9 cellular contexts compared by ENCODE assay signal in genomic region chr20:62816031-62816878, GRCh38. TPM values are rescaled to one million over a fixed set of nuclear protein-coding genes. Genes with fewer than 3 reads are reported as not detected.
A peak's percentile ranks its signal among the peaks of the same experiment; 100 is the strongest.
DNase-seq lines count a peak whose midpoint lies in the region; ATAC-seq, FAIRE-seq and TF ChIP-seq lines count a peak whose summit lies in the region.
"Had no signal": no experiment of that assay in that cellular context is flagged by ENCODE, and none has a peak within 500 bp of the region (broad histone marks: within the 10 kb centered on the region; RNA-seq: fewer than 3 reads in every experiment).

No MANE protein-coding gene starts in this region.

- no peaks in the 10 kb centered on the region for H3K9me1 ChIP-seq in keratinocyte (ENCODE audit: control insufficient read depth, extremely low read depth, insufficient read depth, low read length)

- POLR2A ChIA-PET in activated B cell treated with CpG ODN at 0.5 μM for 24 hours (lab: Charles Lee), result interaction anchor here (0.7 to 1.7 kb wide), 4 partner anchors 9 to 165 kb away, joined by 4 to 9 read pairs (median 4); no protein-coding TSS in a partner anchor

- peaks cover 23% of the 10 kb centered on the region for H3K27me3 Mint-ChIP-seq in activated B cell treated with CpG ODN at 0.5 μM for 24 hours
- peaks cover 16% of the 10 kb centered on the region for H3K27me3 Mint-ChIP-seq in type B pancreatic cell

- H3K27ac Mint-ChIP-seq in activated B cell treated with CpG ODN at 0.5 μM for 24 hours (no peak overlapping the region), type B pancreatic cell (peak overlapping the region; percentile 85)

- no peak for FAIRE-seq in keratinocyte (lab: Jason Lieb, UNC)

- CTCF ChIA-PET in activated B cell treated with CpG ODN at 0.5 μM for 24 hours (lab: Charles Lee), result no interaction called here

- H3K4me1 ChIP-seq in cardiac muscle cell (ENCODE audit: low read depth) (peaks cover 3% of the 10 kb centered on the region), keratinocyte (ENCODE audit: control insufficient read depth, extremely low read depth, insufficient read depth, low read length) (peaks cover 21% of the 10 kb centered on the region)

- H3K4me3 ChIP-seq in cardiac muscle cell (peak overlapping the region; percentile 24), keratinocyte (ENCODE audit: control insufficient read depth in 2 of 3, extremely low read depth in 1 of 3, insufficient read depth in 2 of 3, low read depth in 1 of 3, low read length in 3 of 3) (peak overlapping the region; percentile 8 to 38 (median 14))

- H3K36me3 ChIP-seq in cardiac muscle cell (peaks cover 4% of the 10 kb centered on the region), keratinocyte (ENCODE audit: control insufficient read depth in 2 of 2, extremely low read depth in 1 of 2, insufficient read depth in 2 of 2, low read length in 2 of 2) (peaks cover 0 to 10% of the 10 kb centered on the region in 2 experiments)

- H3K4me3 Mint-ChIP-seq in activated B cell treated with CpG ODN at 0.5 μM for 24 hours (peak overlapping the region; percentile 64), type B pancreatic cell (peak overlapping the region; percentile 82)

- no peak overlapping the region for H2AFZ ChIP-seq in keratinocyte (ENCODE audit: control insufficient read depth, low read length)

- dilution Hi-C loops in keratinocyte (cut with MboI; ENCODE audit: extremely low pct_ligation_motif_present, low sequenced_read_pairs), result no loop called here

- peaks cover 13% of the 10 kb centered on the region for H3K36me3 Mint-ChIP-seq in activated B cell treated with CpG ODN at 0.5 μM for 24 hours (ENCODE audit: low read depth)
- H3K36me3 Mint-ChIP-seq in type B pancreatic cell, result no peaks in the 10 kb centered on the region

- intact Hi-C loops in left ventricle myocardium superior (cut with micrococcal nuclease) (no loop called here), activated B cell treated with CpG ODN at 0.5 μM for 24 hours (cut with micrococcal nuclease) (no loop called here)

- TF ChIP-seq CTCF in cardiac muscle cell (IDR thresholded peaks at IDR 0.05; ENCODE audit: low read depth, low read length) (no peak), activated B cell treated with CpG ODN at 0.5 μM for 24 hours (IDR thresholded peaks at IDR 0.05) (no peak), keratinocyte (optimal IDR thresholded peaks at IDR 0.05 in 1 of 3, IDR thresholded peaks at IDR 0.05 in 1 of 3, conservative IDR thresholded peaks at IDR 0.05 in 1 of 3; ENCODE audit: extremely low read depth in 1 of 3, insufficient read depth in 2 of 3, low read length in 3 of 3) (no peak), type B pancreatic cell (conservative IDR thresholded peaks at IDR 0.05) (no peak)

- no peak overlapping the region for H3K27ac ChIP-seq in cardiac muscle cell
- H3K27ac ChIP-seq in keratinocyte (ENCODE audit: control insufficient read depth, insufficient read depth, low read length), result no peak overlapping the region

- DNase-seq in cardiac muscle cell (ENCODE audit: low read depth in 1 of 2, low spot score in 1 of 2) (peak in 1 of 2 donors; percentile 46), left ventricle myocardium superior (no peak), activated B cell treated with CpG ODN at 0.5 μM for 24 hours (no peak), keratinocyte (ENCODE audit: low read depth, low spot score) (no peak), type B pancreatic cell (ENCODE audit: extremely low spot score, unreplicated experiment) (no peak), SW480 (ENCODE audit: low spot score) (no peak)
- DNase-seq: HCEC 1CT had no signal

- H3K79me2 ChIP-seq in keratinocyte (ENCODE audit: control insufficient read depth, insufficient read depth, low read length), result no peaks in the 10 kb centered on the region

- H3K27me3 ChIP-seq in cardiac muscle cell (peaks cover 26% of the 10 kb centered on the region), keratinocyte (ENCODE audit: control insufficient read depth, extremely low read depth, insufficient read depth, low read length) (peaks cover 39% of the 10 kb centered on the region)

- ATAC-seq in left ventricle myocardium superior (no peak), activated B cell treated with CpG ODN at 0.5 μM for 24 hours (ENCODE audit: low read depth) (peak; percentile 26), GM21526 (IDR thresholded peaks at IDR 0.05; ENCODE audit: low FRiP score, unreplicated experiment) (no peak), GM18519 (IDR thresholded peaks at IDR 0.05; ENCODE audit: low FRiP score, unreplicated experiment) (no peak)

- H3K9ac ChIP-seq in keratinocyte (ENCODE audit: control insufficient read depth, extremely low read depth, insufficient read depth, low read length), result peak overlapping the region; percentile 22

- peaks cover 4% of the 10 kb centered on the region for H4K20me1 ChIP-seq in keratinocyte (ENCODE audit: control insufficient read depth, extremely low read depth, insufficient read depth, low read length)

- H3K9me3 Mint-ChIP-seq in activated B cell treated with CpG ODN at 0.5 μM for 24 hours, result no peaks in the 10 kb centered on the region
- H3K9me3 Mint-ChIP-seq in type B pancreatic cell, result no peaks in the 10 kb centered on the region

- no peaks in the 10 kb centered on the region for H3K9me3 ChIP-seq in cardiac muscle cell (ENCODE audit: low read depth)
- H3K9me3 ChIP-seq in keratinocyte (ENCODE audit: control insufficient read depth, low read depth, low read length), result no peaks in the 10 kb centered on the region

- peak overlapping the region; percentile 64 for H3K4me2 ChIP-seq in keratinocyte (ENCODE audit: control insufficient read depth, extremely low read depth, insufficient read depth, low read depth, low read length)

- H3K4me1 Mint-ChIP-seq in activated B cell treated with CpG ODN at 0.5 μM for 24 hours, result peaks cover 16% of the 10 kb centered on the region
- H3K4me1 Mint-ChIP-seq in type B pancreatic cell (ENCODE audit: unreplicated experiment), result peaks cover 8% of the 10 kb centered on the region

RNA-seq across cellular contexts. Expression of gene COL9A3, which starts 0.6 kb away (rescaled TPM):
- total RNA-seq in cardiac muscle cell (7.9 and 10.3 TPM in 2 replicates), left ventricle myocardium superior (2.9 TPM), activated B cell treated with CpG ODN at 0.5 μM for 24 hours (33.2 and 37.6 TPM in 2 replicates), type B pancreatic cell (ENCODE audit: low replicate concordance) (8.8 and 21.2 TPM in 2 replicates)
- polyA plus RNA-seq in cardiac muscle cell (6.4 and 12.3 TPM in 2 replicates), keratinocyte (2.7 to 4.8 TPM (median 3.6 TPM) in 3 replicates)
- 0.36 TPM for polyA plus RNA-seq in keratinocyte (2011; ENCODE audit: low read depth)
- polyA plus RNA-seq in keratinocyte (2011; cell fraction: cytosol; rRNA removed), result 1.7 and 3.6 TPM in 2 replicates
- 2.0 and 2.6 TPM in 2 replicates for polyA plus RNA-seq in keratinocyte (2011; cell fraction: nucleus; rRNA removed)
- polyA plus RNA-seq in keratinocyte (2012; ENCODE audit: low replicate concordance), result 1.5 and 7.3 TPM in 2 replicates
- 0.23 to 0.61 TPM in 2 of 3 replicates, not detected in the other for polyA minus RNA-seq in keratinocyte
- polyA minus RNA-seq in keratinocyte (2011; cell fraction: cytosol; rRNA and poly(A)+ RNA removed), result 5.4 TPM
- polyA minus RNA-seq in keratinocyte (2011; cell fraction: nucleus; rRNA and poly(A)+ RNA removed), result 0.47 and 0.84 TPM in 2 replicates

RNA-seq across cellular contexts. Expression of gene OGFR, which starts 11.6 kb away (rescaled TPM):
- total RNA-seq in cardiac muscle cell, result 64.4 and 83.1 TPM in 2 replicates
- polyA plus RNA-seq in cardiac muscle cell, result 49.9 and 54.9 TPM in 2 replicates
- total RNA-seq in left ventricle myocardium superior, result 21.0 TPM
- 74.6 and 78.9 TPM in 2 replicates for total RNA-seq in activated B cell treated with CpG ODN at 0.5 μM for 24 hours
- 29.8 to 39.8 TPM (median 31.5 TPM) in 3 replicates for polyA plus RNA-seq in keratinocyte
- 12.8 TPM for polyA plus RNA-seq in keratinocyte (2011; ENCODE audit: low read depth)
- polyA plus RNA-seq in keratinocyte (2011; cell fraction: cytosol; rRNA removed), result 17.3 and 32.5 TPM in 2 replicates
- 43.7 and 47.3 TPM in 2 replicates for polyA plus RNA-seq in keratinocyte (2011; cell fraction: nucleus; rRNA removed)
- 10.9 and 37.3 TPM in 2 replicates for polyA plus RNA-seq in keratinocyte (2012; ENCODE audit: low replicate concordance)
- 17.8 to 29.0 TPM (median 26.5 TPM) in 3 replicates for polyA minus RNA-seq in keratinocyte
- 44.1 TPM for polyA minus RNA-seq in keratinocyte (2011; cell fraction: cytosol; rRNA and poly(A)+ RNA removed)
- 20.3 and 22.1 TPM in 2 replicates for polyA minus RNA-seq in keratinocyte (2011; cell fraction: nucleus; rRNA and poly(A)+ RNA removed)
- total RNA-seq in type B pancreatic cell (ENCODE audit: low replicate concordance), result 42.8 and 49.6 TPM in 2 replicates

RNA-seq across cellular contexts. Expression of gene MRGBP, which starts 20.0 kb away (rescaled TPM):
- total RNA-seq in cardiac muscle cell, result 21.5 and 22.4 TPM in 2 replicates
- 22.8 and 25.9 TPM in 2 replicates for polyA plus RNA-seq in cardiac muscle cell
- total RNA-seq in left ventricle myocardium superior, result 11.1 TPM
- 9.8 and 10.7 TPM in 2 replicates for total RNA-seq in activated B cell treated with CpG ODN at 0.5 μM for 24 hours
- polyA plus RNA-seq in keratinocyte, result 12.3 to 15.6 TPM (median 15.0 TPM) in 3 replicates
- 5.1 TPM for polyA plus RNA-seq in keratinocyte (2011; ENCODE audit: low read depth)
- 10.0 and 15.3 TPM in 2 replicates for polyA plus RNA-seq in keratinocyte (2011; cell fraction: cytosol; rRNA removed)
- 12.3 and 13.1 TPM in 2 replicates for polyA plus RNA-seq in keratinocyte (2011; cell fraction: nucleus; rRNA removed)
- 9.0 and 16.4 TPM in 2 replicates for polyA plus RNA-seq in keratinocyte (2012; ENCODE audit: low replicate concordance)
- 8.1 to 12.9 TPM (median 8.4 TPM) in 3 replicates for polyA minus RNA-seq in keratinocyte
- polyA minus RNA-seq in keratinocyte (2011; cell fraction: cytosol; rRNA and poly(A)+ RNA removed), result 12.9 TPM
- 3.9 TPM in 2 replicates for polyA minus RNA-seq in keratinocyte (2011; cell fraction: nucleus; rRNA and poly(A)+ RNA removed)
- total RNA-seq in type B pancreatic cell (ENCODE audit: low replicate concordance), result 8.4 and 14.6 TPM in 2 replicates

RNA-seq across cellular contexts. Expression of gene TCFL5, which starts 45.4 kb away (rescaled TPM):
- total RNA-seq in cardiac muscle cell (5.4 and 6.6 TPM in 2 replicates), left ventricle myocardium superior (6.1 TPM), activated B cell treated with CpG ODN at 0.5 μM for 24 hours (54.5 and 55.6 TPM in 2 replicates), type B pancreatic cell (ENCODE audit: low replicate concordance) (6.1 and 11.8 TPM in 2 replicates)
- polyA plus RNA-seq in cardiac muscle cell (8.1 and 8.4 TPM in 2 replicates), keratinocyte (9.9 to 14.6 TPM (median 14.5 TPM) in 3 replicates)
- polyA plus RNA-seq in keratinocyte (2011; ENCODE audit: low read depth), result 17.4 TPM
- polyA plus RNA-seq in keratinocyte (2011; cell fraction: cytosol; rRNA removed), result 10.9 and 13.6 TPM in 2 replicates
- 10.4 and 11.7 TPM in 2 replicates for polyA plus RNA-seq in keratinocyte (2011; cell fraction: nucleus; rRNA removed)
- polyA plus RNA-seq in keratinocyte (2012; ENCODE audit: low replicate concordance), result 9.6 and 10.0 TPM in 2 replicates
- polyA minus RNA-seq in keratinocyte, result 1.1 to 6.7 TPM (median 5.7 TPM) in 3 replicates
- 18.0 TPM for polyA minus RNA-seq in keratinocyte (2011; cell fraction: cytosol; rRNA and poly(A)+ RNA removed)
- 2.8 and 4.6 TPM in 2 replicates for polyA minus RNA-seq in keratinocyte (2011; cell fraction: nucleus; rRNA and poly(A)+ RNA removed)
